Comparison of ENCODE assay signal across 10 cellular contexts in the genomic region with DNA sequence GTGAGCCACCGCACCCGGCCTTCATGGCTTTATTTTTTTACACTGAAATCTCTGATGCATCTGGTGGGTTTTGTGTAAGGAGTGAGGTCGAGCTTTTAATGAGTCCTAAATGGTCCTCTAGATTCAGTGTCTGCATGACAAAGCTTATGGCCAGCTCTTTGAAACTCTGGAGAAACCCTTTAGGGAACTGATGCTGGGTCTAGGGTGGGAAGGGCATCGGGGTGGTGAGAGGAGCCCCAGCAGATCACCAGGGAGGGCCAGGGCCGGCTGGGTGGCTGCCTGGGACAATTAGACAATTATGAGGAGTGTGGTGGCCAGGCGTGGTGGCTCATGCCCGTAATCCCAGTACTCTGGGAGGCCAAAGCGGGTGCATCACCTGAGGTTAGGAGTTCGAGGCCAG.
DNase-seq lines count a peak whose midpoint lies in the region; ATAC-seq, FAIRE-seq and TF ChIP-seq lines count a peak whose summit lies in the region.
"Had no signal": no experiment of that assay in that cellular context is flagged by ENCODE, and none has a peak within 500 bp of the region (broad histone marks: within the 10 kb centered on the region; RNA-seq: fewer than 3 reads in every experiment).

No MANE protein-coding gene starts in this region.

- peaks cover 19% of the 10 kb centered on the region for H3K4me1 Mint-ChIP-seq in activated CD4-positive, alpha-beta memory T cell treated with anti-CD3 and anti-CD28 coated beads for 36 hours (ENCODE audit: low read depth)
- peaks cover 23% of the 10 kb centered on the region for H3K4me1 Mint-ChIP-seq in stimulated activated effector memory CD8-positive, alpha-beta T cell treated with anti-CD3 and anti-CD28 coated beads, Interleukin-12 subunit alpha, Interleukin-12 subunit beta, amount 100 ng/mL, for 72 hours

- peak overlapping the region; percentile 12 to 79 (median 72) for H3K27ac ChIP-seq in gastroesophageal sphincter

- intact Hi-C loops in activated CD4-positive, alpha-beta memory T cell treated with anti-CD3 and anti-CD28 coated beads for 36 hours (cut with micrococcal nuclease) = loop anchor here (1.0 kb wide), 1 partner anchor 94 kb away; the partner anchor contains the start of gene SEC14L1

- CTCF ChIA-PET in activated CD4-positive, alpha-beta memory T cell treated with anti-CD3 and anti-CD28 coated beads for 36 hours (lab: Charles Lee) = interaction anchor here (1.1 to 3.0 kb wide), 3 partner anchors 146 to 367 kb away, joined by 4 to 15 read pairs (median 8); partner anchors contain the start of gene MGAT5B

- POLR2A ChIA-PET in activated CD4-positive, alpha-beta memory T cell treated with anti-CD3 and anti-CD28 coated beads for 36 hours (lab: Charles Lee) = interaction anchor here (0.7 to 2.5 kb wide), 3 partner anchors 95 to 146 kb away, joined by 3 to 13 read pairs (median 3); partner anchors contain the start of gene SEC14L1

- H3K27ac Mint-ChIP-seq in activated CD4-positive, alpha-beta memory T cell treated with anti-CD3 and anti-CD28 coated beads for 36 hours = peak overlapping the region; percentile 56
- H3K27ac Mint-ChIP-seq in stimulated activated effector memory CD8-positive, alpha-beta T cell treated with anti-CD3 and anti-CD28 coated beads, Interleukin-12 subunit alpha, Interleukin-12 subunit beta, amount 100 ng/mL, for 72 hours = peak overlapping the region; percentile 62

- peaks cover 3% of the 10 kb centered on the region for H3K9me3 Mint-ChIP-seq in activated CD4-positive, alpha-beta memory T cell treated with anti-CD3 and anti-CD28 coated beads for 36 hours
- H3K9me3 Mint-ChIP-seq in stimulated activated effector memory CD8-positive, alpha-beta T cell treated with anti-CD3 and anti-CD28 coated beads, Interleukin-12 subunit alpha, Interleukin-12 subunit beta, amount 100 ng/mL, for 72 hours = peaks cover 3% of the 10 kb centered on the region

- no peaks in the 10 kb centered on the region for H3K36me3 ChIP-seq in gastroesophageal sphincter

- no peaks in the 10 kb centered on the region for H3K27me3 Mint-ChIP-seq in activated CD4-positive, alpha-beta memory T cell treated with anti-CD3 and anti-CD28 coated beads for 36 hours

- TF ChIP-seq CTCF in gastroesophageal sphincter (IDR thresholded peaks at IDR 0.05) = no peak

- WGBS in gastroesophageal sphincter (ENCODE audit: low coverage in 1 of 2), 2 donors = 93 to 97% methylated on average over 2 to 6 of the region's 9 CpGs

- DNase-seq in GM19239 (ENCODE audit: insufficient read length, low spot score) (no peak), urothelium cell line (ENCODE audit: low spot score) (no peak), NCI-H510A (lab: John Stamatoyannopoulos, UW) (no peak)
- no peak for DNase-seq in activated CD4-positive, alpha-beta memory T cell treated with anti-CD3 and anti-CD28 coated beads for 36 hours
- no peak for DNase-seq in stimulated activated effector memory CD8-positive, alpha-beta T cell treated with anti-CD3 and anti-CD28 coated beads, Interleukin-12 subunit alpha, Interleukin-12 subunit beta, amount 100 ng/mL, for 72 hours (ENCODE audit: low spot score in 2 of 2)
- DNase-seq in stimulated activated CD4-positive, alpha-beta T cell treated with anti-CD3 and anti-CD28 coated beads, Interleukin-4, amount 100 ng/mL, for 4 hours = no peak

- H3K27me3 ChIP-seq in gastroesophageal sphincter = no peaks in the 10 kb centered on the region

- H3K4me3 ChIP-seq in gastroesophageal sphincter = no peak overlapping the region
- H3K4me3 ChIP-seq: K562 had no signal

- ATAC-seq in gastroesophageal sphincter (no peak), HG02610 (IDR thresholded peaks at IDR 0.05; ENCODE audit: unreplicated experiment) (no peak)
- no peak for ATAC-seq in stimulated activated effector memory CD8-positive, alpha-beta T cell treated with anti-CD3 and anti-CD28 coated beads, Interleukin-12 subunit alpha, Interleukin-12 subunit beta, amount 100 ng/mL, for 72 hours

- H3K4me1 ChIP-seq in gastroesophageal sphincter = peaks cover 0 to 21% (median 8%) of the 10 kb centered on the region in 3 donors

- TF ChIP-seq EP300 in gastroesophageal sphincter (IDR thresholded peaks at IDR 0.05) = no peak

- peak overlapping the region; percentile 59 for H3K4me3 Mint-ChIP-seq in activated CD4-positive, alpha-beta memory T cell treated with anti-CD3 and anti-CD28 coated beads for 36 hours
- peak overlapping the region; percentile 57 for H3K4me3 Mint-ChIP-seq in stimulated activated effector memory CD8-positive, alpha-beta T cell treated with anti-CD3 and anti-CD28 coated beads, Interleukin-12 subunit alpha, Interleukin-12 subunit beta, amount 100 ng/mL, for 72 hours
- H3K4me3 Mint-ChIP-seq: neural crest cell had no signal

- H3K36me3 Mint-ChIP-seq in activated CD4-positive, alpha-beta memory T cell treated with anti-CD3 and anti-CD28 coated beads for 36 hours = no peaks in the 10 kb centered on the region
- no peaks in the 10 kb centered on the region for H3K36me3 Mint-ChIP-seq in stimulated activated effector memory CD8-positive, alpha-beta T cell treated with anti-CD3 and anti-CD28 coated beads, Interleukin-12 subunit alpha, Interleukin-12 subunit beta, amount 100 ng/mL, for 72 hours

- TF ChIP-seq POLR2A in gastroesophageal sphincter (IDR thresholded peaks at IDR 0.05) = no peak

- peak; percentile 45 for FAIRE-seq in GM19239 (lab: Jason Lieb, UNC)
- FAIRE-seq in urothelium cell line (lab: Jason Lieb, UNC) = no peak

- no peaks in the 10 kb centered on the region for H3K9me3 ChIP-seq in gastroesophageal sphincter
